In genomic region chr1:200027264-200027823, GRCh38 we compare ENCODE assay signal across 11 cellular contexts. TPM values are rescaled to one million over a fixed set of nuclear protein-coding genes. Genes with fewer than 3 reads are reported as not detected.
A peak's percentile ranks its signal among the peaks of the same experiment; 100 is the strongest.
DNase-seq lines count a peak whose midpoint lies in the region; ATAC-seq, FAIRE-seq and TF ChIP-seq lines count a peak whose summit lies in the region.
"Had no signal": no experiment of that assay in that cellular context is flagged by ENCODE, and none has a peak within 500 bp of the region (broad histone marks: within the 10 kb centered on the region; RNA-seq: fewer than 3 reads in every experiment).

Gene NR5A2, plus strand, starts transcription at chr1:200027710. Its CDS starts 138 bp downstream, at chr1:200027848.

- no peaks in the 10 kb centered on the region for H3K9me2 ChIP-seq in GM23338 (ENCODE audit: insufficient read depth)

- CTCF ChIA-PET in T-cell (lab: Charles Lee) = no interaction called here

- H3K36me3 Mint-ChIP-seq in GM23338 (ENCODE audit: low read depth) = no peaks in the 10 kb centered on the region
- peaks cover 4% of the 10 kb centered on the region for H3K36me3 Mint-ChIP-seq in endothelial cell (ENCODE audit: low read depth, unreplicated experiment)
- no peaks in the 10 kb centered on the region for H3K36me3 Mint-ChIP-seq in neural progenitor cell
- no peaks in the 10 kb centered on the region for H3K36me3 Mint-ChIP-seq in T-cell

- DNase-seq in GM23338 (ENCODE audit: low spot score) (no peak), OCI-M1 (lab: John Stamatoyannopoulos, UW) (peak; percentile 31), endothelial cell (ENCODE audit: low spot score) (no peak), neural progenitor cell (ENCODE audit: low spot score) (no peak), frontal cortex (ENCODE audit: low spot score in 2 of 2) (no peak), T-cell (no peak)
- DNase-seq: NCI-H345 had no signal

- H3K27me3 ChIP-seq in GM23338 (ENCODE audit: insufficient read depth) = peaks cover 31% of the 10 kb centered on the region
- H3K27me3 ChIP-seq in neural progenitor cell = peaks cover 58% of the 10 kb centered on the region

- H3K4me2 ChIP-seq in GM23338 = peak within 1 kb of the TSS; percentile 86
- H3K4me2 ChIP-seq in neural progenitor cell = peak within 1 kb of the TSS; percentile 86

- H3K9ac ChIP-seq in neural progenitor cell = no peak within 1 kb of the TSS

- H3F3A ChIP-seq in GM23338 (replicated peaks; ENCODE audit: low read depth) = peaks cover 10% of the 10 kb centered on the region
- H3F3A ChIP-seq in neural progenitor cell (ENCODE audit: low read depth) = peaks cover 17% of the 10 kb centered on the region

- H3K36me3 ChIP-seq in GM23338 (ENCODE audit: insufficient read depth) (peaks cover 4% of the 10 kb centered on the region; the same call in 1 of the 2 replicates), neural progenitor cell (no peaks in the 10 kb centered on the region)

- POLR2A ChIA-PET in T-cell (lab: Charles Lee) = no interaction called here

- H2AFZ ChIP-seq in GM23338 = no peak within 1 kb of the TSS
- no peak within 1 kb of the TSS for H2AFZ ChIP-seq in neural progenitor cell (replicated peaks)

- peak within 1 kb of the TSS; percentile 79 for H3K4me3 ChIP-seq in GM23338
- peak within 1 kb of the TSS; percentile 60 for H3K4me3 ChIP-seq in neural progenitor cell

- peaks cover 24% of the 10 kb centered on the region for H3K4me1 ChIP-seq in GM23338 (ENCODE audit: insufficient read depth)
- H3K4me1 ChIP-seq in neural progenitor cell = no peaks in the 10 kb centered on the region

- H3K4me3 Mint-ChIP-seq in GM23338 (peak within 1 kb of the TSS; percentile 85), endothelial cell (ENCODE audit: unreplicated experiment) (peak within 1 kb of the TSS; percentile 92), neural progenitor cell (peak within 1 kb of the TSS; percentile 85), T-cell (peak within 1 kb of the TSS in 1 of 3 donors; percentile 65)

- H4K20me1 ChIP-seq in GM23338 (replicated peaks; ENCODE audit: insufficient read depth) (no peaks in the 10 kb centered on the region), neural progenitor cell (ENCODE audit: low read depth) (no peaks in the 10 kb centered on the region)

- ATAC-seq in GM23338 (no peak), T-cell (replicated peaks in 1 of 4) (no peak), HG03139 (IDR thresholded peaks at IDR 0.05; ENCODE audit: unreplicated experiment) (no peak), GM21360 (IDR thresholded peaks at IDR 0.05; ENCODE audit: unreplicated experiment) (no peak)
- ATAC-seq: esophagus mucosa had no signal

- H3K27me3 Mint-ChIP-seq in GM23338 (ENCODE audit: insufficient read depth, low read depth, poor library complexity) = peaks cover 28% of the 10 kb centered on the region
- peaks cover 13% of the 10 kb centered on the region for H3K27me3 Mint-ChIP-seq in endothelial cell (ENCODE audit: unreplicated experiment)
- peaks cover 49% of the 10 kb centered on the region for H3K27me3 Mint-ChIP-seq in neural progenitor cell (ENCODE audit: insufficient read depth, low read depth)
- peaks cover 47 to 61% of the 10 kb centered on the region in 2 donors for H3K27me3 Mint-ChIP-seq in T-cell

- H3K9me3 Mint-ChIP-seq in GM23338 (no peaks in the 10 kb centered on the region), endothelial cell (ENCODE audit: unreplicated experiment) (no peaks in the 10 kb centered on the region), neural progenitor cell (no peaks in the 10 kb centered on the region), T-cell (no peaks in the 10 kb centered on the region)

- no peaks in the 10 kb centered on the region for H3K9me3 ChIP-seq in neural progenitor cell (ENCODE audit: low read depth)

- H3K27ac Mint-ChIP-seq in GM23338 (no peak within 1 kb of the TSS), endothelial cell (ENCODE audit: unreplicated experiment) (no peak within 1 kb of the TSS), neural progenitor cell (no peak within 1 kb of the TSS), T-cell (no peak within 1 kb of the TSS)

- FAIRE-seq in frontal cortex (lab: Jason Lieb, UNC) = no peak

- H3K79me2 ChIP-seq in GM23338 (replicated peaks; ENCODE audit: insufficient read depth) (no peaks in the 10 kb centered on the region), neural progenitor cell (ENCODE audit: low read depth) (no peaks in the 10 kb centered on the region)

- TF ChIP-seq CTCF in GM23338 (conservative IDR thresholded peaks at IDR 0.05; ENCODE audit: low read depth in 2 of 2) (no peak), endothelial cell (IDR thresholded peaks at IDR 0.05; ENCODE audit: unreplicated experiment) (no peak), neural progenitor cell (IDR thresholded peaks at IDR 0.05) (no peak)

- H3K4me1 Mint-ChIP-seq in GM23338 (peaks cover 20% of the 10 kb centered on the region), endothelial cell (ENCODE audit: unreplicated experiment) (peaks cover 5% of the 10 kb centered on the region), neural progenitor cell (peaks cover 4% of the 10 kb centered on the region), T-cell (peaks cover 8 to 16% (median 15%) of the 10 kb centered on the region in 3 donors)

- H3K27ac ChIP-seq in GM23338 (ENCODE audit: low read depth) (no peak within 1 kb of the TSS), neural progenitor cell (no peak within 1 kb of the TSS)

TF ChIP-seq in GM23338, 12 proteins besides CTCF, POLR2A, EP300 and RAD21 (continues in another document):
- TF ChIP-seq ETS1 (IDR thresholded peaks at IDR 0.05) = no peak
- TF ChIP-seq REST (IDR thresholded peaks at IDR 0.05; ENCODE audit: unreplicated experiment) = no peak
- no peak for TF ChIP-seq CREB1 (CRISPR knock-in tag; IDR thresholded peaks at IDR 0.05; ENCODE audit: low read depth)
- no peak for TF ChIP-seq ZNF114 (CRISPR knock-in tag; IDR thresholded peaks at IDR 0.05)

RNA-seq across cellular contexts. Expression of gene NR5A2, which starts in this region (rescaled TPM):
- 8.8 and 13.1 TPM in 2 replicates for total RNA-seq in GM23338 (2014; rRNA removed; shearing (Covaris generic))
- 4.4 and 4.5 TPM in 2 replicates for polyA plus RNA-seq in GM23338 (2016; fragmentation: Nextera tagmentation; extraction: Ambion mirVana)
- total RNA-seq in endothelial cell (ENCODE audit: unreplicated experiment) (7.0 TPM), neural progenitor cell (ENCODE audit: low replicate concordance) (0.12 TPM in 1 of 2 replicates, not detected in the other), frontal cortex (under 0.01 TPM), T-cell (under 1 TPM in 2 of 5 donors, not detected in 3; 0.15 to 0.19 TPM)
- total RNA-seq: mononuclear cell had no signal
